ENCODE assay signal across 26 cellular contexts in the genomic region with DNA sequence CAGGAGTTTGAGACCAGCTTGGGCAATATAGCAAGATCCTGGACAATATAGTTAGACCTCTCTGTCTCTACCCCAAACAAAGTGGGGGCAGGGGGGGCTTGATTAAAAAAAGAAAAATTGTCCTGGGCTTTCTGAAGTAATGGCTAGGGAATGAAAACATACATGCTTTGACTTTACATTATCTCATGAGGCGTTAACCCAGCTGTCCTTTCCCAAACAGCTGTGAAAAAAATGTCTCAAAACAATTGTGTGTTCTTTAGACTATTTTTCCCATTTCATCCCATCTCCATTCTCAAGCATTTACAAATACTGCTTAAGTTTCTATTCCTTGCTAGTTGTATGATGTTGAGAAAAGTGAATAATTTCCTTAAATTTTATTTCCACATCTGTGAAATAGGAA.
"Had no signal": no experiment of that assay in that cellular context is flagged by ENCODE, and none has a peak within 500 bp of the region (broad histone marks: within the 10 kb centered on the region; RNA-seq: fewer than 3 reads in every experiment).

No MANE protein-coding gene starts in this region.

- H2AFZ ChIP-seq: hepatocyte had no signal

- H3K27me3 ChIP-seq: colonic mucosa, esophagus squamous epithelium, foreskin keratinocyte, gastroesophageal sphincter, heart left ventricle, hepatocyte, left lung had no signal

- H3K27ac ChIP-seq: colonic mucosa, epithelial cell of prostate, foreskin keratinocyte, gastroesophageal sphincter, heart left ventricle, hepatocyte, left lung, lower lobe of right lung had no signal

- H3K9me3 ChIP-seq: colonic mucosa, esophagus squamous epithelium, gastroesophageal sphincter, heart left ventricle, left lung, lower lobe of right lung, mucosa of descending colon had no signal

- H3K9me3 Mint-ChIP-seq: dendritic cell treated with granulocyte-macrophage colony-stimulating factor and Interleukin-4, amounts not matched to agents 40 ng/mL and 50 ng/mL, for 4 days; effector memory CD8-positive, alpha-beta T cell; endodermal cell; immature natural killer cell; mesothelial cell of epicardium had no signal

- H3K4me1 Mint-ChIP-seq: immature natural killer cell had no signal

- H3K4me3 ChIP-seq: colonic mucosa, esophagus squamous epithelium, gastroesophageal sphincter, heart left ventricle, hepatocyte, left lung, lower lobe of right lung, mucosa of descending colon had no signal

- H3K79me2 ChIP-seq: hepatocyte had no signal

- FAIRE-seq: endometrium, frontal cortex had no signal

- H3K4me3 Mint-ChIP-seq: dendritic cell treated with granulocyte-macrophage colony-stimulating factor and Interleukin-4, amounts not matched to agents 40 ng/mL and 50 ng/mL, for 4 days; effector memory CD8-positive, alpha-beta T cell; endodermal cell; immature natural killer cell; mesothelial cell of epicardium had no signal

- DNase-seq: colonic mucosa; cortex of kidney; effector CD8-positive, alpha-beta T cell; effector memory CD8-positive, alpha-beta T cell; endodermal cell; erythroblast; esophagus squamous epithelium; foreskin keratinocyte; heart left ventricle; hypothalamus; immature natural killer cell; islet precursor cell; left cardiac atrium; left lung; left ventricle myocardium superior; lower lobe of right lung; mesenchymal stem cell; mucosa of descending colon had no signal

- ATAC-seq: effector memory CD8-positive, alpha-beta T cell; esophagus mucosa; foreskin keratinocyte; gastroesophageal sphincter; heart left ventricle; left cardiac atrium; left lung; left ventricle myocardium superior; lower lobe of right lung; mucosa of descending colon had no signal

- H3K4me1 ChIP-seq: colonic mucosa, gastroesophageal sphincter, heart left ventricle, left lung, lower lobe of right lung had no signal

- H3K36me3 Mint-ChIP-seq: immature natural killer cell, mesothelial cell of epicardium had no signal

- H3K4me2 ChIP-seq: hepatocyte had no signal

- H3K27ac Mint-ChIP-seq: dendritic cell treated with granulocyte-macrophage colony-stimulating factor and Interleukin-4, amounts not matched to agents 40 ng/mL and 50 ng/mL, for 4 days; effector memory CD8-positive, alpha-beta T cell; endodermal cell; immature natural killer cell; mesothelial cell of epicardium had no signal

- H3K36me3 ChIP-seq: colonic mucosa, esophagus squamous epithelium, gastroesophageal sphincter, heart left ventricle, left lung, lower lobe of right lung had no signal
